1 cellular context compared by ENCODE assay signal in the genomic region with DNA sequence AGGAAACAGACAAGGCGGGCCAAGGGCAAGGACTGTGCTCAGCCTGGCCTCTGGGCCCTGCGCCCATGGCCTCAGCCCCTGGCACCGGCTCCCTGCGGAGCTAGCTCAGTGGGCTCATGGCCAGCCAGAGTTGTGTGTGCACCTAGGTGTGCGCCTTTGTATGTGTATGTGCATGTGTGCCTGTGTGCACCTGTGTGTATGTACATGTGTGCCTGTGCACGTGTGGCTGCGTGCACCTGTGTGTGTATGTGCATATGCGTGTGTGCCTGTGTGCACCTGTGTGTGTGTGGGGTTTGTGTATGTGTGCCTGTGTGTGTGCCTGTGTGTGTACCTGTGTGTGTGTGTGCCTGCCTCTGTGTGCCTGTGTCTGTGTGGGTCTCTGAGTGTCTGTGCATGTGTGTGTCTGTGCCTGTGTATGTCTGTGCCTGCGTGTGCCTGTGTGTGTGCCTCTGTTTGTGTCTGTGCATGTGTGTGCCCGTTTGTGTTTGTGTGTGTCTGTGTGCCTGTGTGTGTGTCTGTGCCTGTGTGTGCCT.
A peak's percentile ranks its signal among the peaks of the same experiment; 100 is the strongest.
TF ChIP-seq lines count a peak whose summit lies in the region.

No MANE protein-coding gene starts in this region.

TF ChIP-seq in HEK293, 187 proteins besides CTCF, POLR2A, EP300 and RAD21 (continued from another document):
- TF ChIP-seq, protein P1, sequence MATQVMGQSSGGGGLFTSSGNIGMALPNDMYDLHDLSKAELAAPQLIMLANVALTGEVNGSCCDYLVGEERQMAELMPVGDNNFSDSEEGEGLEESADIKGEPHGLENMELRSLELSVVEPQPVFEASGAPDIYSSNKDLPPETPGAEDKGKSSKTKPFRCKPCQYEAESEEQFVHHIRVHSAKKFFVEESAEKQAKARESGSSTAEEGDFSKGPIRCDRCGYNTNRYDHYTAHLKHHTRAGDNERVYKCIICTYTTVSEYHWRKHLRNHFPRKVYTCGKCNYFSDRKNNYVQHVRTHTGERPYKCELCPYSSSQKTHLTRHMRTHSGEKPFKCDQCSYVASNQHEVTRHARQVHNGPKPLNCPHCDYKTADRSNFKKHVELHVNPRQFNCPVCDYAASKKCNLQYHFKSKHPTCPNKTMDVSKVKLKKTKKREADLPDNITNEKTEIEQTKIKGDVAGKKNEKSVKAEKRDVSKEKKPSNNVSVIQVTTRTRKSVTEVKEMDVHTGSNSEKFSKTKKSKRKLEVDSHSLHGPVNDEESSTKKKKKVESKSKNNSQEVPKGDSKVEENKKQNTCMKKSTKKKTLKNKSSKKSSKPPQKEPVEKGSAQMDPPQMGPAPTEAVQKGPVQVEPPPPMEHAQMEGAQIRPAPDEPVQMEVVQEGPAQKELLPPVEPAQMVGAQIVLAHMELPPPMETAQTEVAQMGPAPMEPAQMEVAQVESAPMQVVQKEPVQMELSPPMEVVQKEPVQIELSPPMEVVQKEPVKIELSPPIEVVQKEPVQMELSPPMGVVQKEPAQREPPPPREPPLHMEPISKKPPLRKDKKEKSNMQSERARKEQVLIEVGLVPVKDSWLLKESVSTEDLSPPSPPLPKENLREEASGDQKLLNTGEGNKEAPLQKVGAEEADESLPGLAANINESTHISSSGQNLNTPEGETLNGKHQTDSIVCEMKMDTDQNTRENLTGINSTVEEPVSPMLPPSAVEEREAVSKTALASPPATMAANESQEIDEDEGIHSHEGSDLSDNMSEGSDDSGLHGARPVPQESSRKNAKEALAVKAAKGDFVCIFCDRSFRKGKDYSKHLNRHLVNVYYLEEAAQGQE (tag by site-specific recombination; IDR thresholded peaks at IDR 0.05), result no peak
- TF ChIP-seq SCRT1 (tag by site-specific recombination; IDR thresholded peaks at IDR 0.05; ENCODE audit: borderline replicate concordance), result no peak
- TF ChIP-seq ZNF521 (tag by site-specific recombination; IDR thresholded peaks at IDR 0.05), result 0 out of 2 replicates have a peak, but pooled peaks have one; percentile 54
- peak; percentile 94 for TF ChIP-seq ZNF621 (tag by site-specific recombination; IDR thresholded peaks at IDR 0.05)
- TF ChIP-seq KLF8 (tag by site-specific recombination; IDR thresholded peaks at IDR 0.05), result no peak
- no peak for TF ChIP-seq ZNF544 (tag by site-specific recombination; IDR thresholded peaks at IDR 0.05)
- no peak for TF ChIP-seq GLIS1 (tag by site-specific recombination; IDR thresholded peaks at IDR 0.05)
- no peak for TF ChIP-seq ZNF335 (tag by site-specific recombination; conservative IDR thresholded peaks at IDR 0.05)
- TF ChIP-seq, protein P2, sequence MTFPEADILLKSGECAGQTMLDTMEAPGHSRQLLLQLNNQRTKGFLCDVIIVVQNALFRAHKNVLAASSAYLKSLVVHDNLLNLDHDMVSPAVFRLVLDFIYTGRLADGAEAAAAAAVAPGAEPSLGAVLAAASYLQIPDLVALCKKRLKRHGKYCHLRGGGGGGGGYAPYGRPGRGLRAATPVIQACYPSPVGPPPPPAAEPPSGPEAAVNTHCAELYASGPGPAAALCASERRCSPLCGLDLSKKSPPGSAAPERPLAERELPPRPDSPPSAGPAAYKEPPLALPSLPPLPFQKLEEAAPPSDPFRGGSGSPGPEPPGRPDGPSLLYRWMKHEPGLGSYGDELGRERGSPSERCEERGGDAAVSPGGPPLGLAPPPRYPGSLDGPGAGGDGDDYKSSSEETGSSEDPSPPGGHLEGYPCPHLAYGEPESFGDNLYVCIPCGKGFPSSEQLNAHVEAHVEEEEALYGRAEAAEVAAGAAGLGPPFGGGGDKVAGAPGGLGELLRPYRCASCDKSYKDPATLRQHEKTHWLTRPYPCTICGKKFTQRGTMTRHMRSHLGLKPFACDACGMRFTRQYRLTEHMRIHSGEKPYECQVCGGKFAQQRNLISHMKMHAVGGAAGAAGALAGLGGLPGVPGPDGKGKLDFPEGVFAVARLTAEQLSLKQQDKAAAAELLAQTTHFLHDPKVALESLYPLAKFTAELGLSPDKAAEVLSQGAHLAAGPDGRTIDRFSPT (tag by site-specific recombination; IDR thresholded peaks at IDR 0.05), result no peak
- no peak for TF ChIP-seq ZNF416 (tag by site-specific recombination; IDR thresholded peaks at IDR 0.05)
- TF ChIP-seq ZNF677 (tag by site-specific recombination; IDR thresholded peaks at IDR 0.05), result no peak
- TF ChIP-seq ZNF549 (tag by site-specific recombination; IDR thresholded peaks at IDR 0.05), result no peak
- no peak for TF ChIP-seq ZNF133 (tag by site-specific recombination; IDR thresholded peaks at IDR 0.05)
- TF ChIP-seq WT1 (tag by site-specific recombination; IDR thresholded peaks at IDR 0.05), result no peak
- TF ChIP-seq, protein P3, sequence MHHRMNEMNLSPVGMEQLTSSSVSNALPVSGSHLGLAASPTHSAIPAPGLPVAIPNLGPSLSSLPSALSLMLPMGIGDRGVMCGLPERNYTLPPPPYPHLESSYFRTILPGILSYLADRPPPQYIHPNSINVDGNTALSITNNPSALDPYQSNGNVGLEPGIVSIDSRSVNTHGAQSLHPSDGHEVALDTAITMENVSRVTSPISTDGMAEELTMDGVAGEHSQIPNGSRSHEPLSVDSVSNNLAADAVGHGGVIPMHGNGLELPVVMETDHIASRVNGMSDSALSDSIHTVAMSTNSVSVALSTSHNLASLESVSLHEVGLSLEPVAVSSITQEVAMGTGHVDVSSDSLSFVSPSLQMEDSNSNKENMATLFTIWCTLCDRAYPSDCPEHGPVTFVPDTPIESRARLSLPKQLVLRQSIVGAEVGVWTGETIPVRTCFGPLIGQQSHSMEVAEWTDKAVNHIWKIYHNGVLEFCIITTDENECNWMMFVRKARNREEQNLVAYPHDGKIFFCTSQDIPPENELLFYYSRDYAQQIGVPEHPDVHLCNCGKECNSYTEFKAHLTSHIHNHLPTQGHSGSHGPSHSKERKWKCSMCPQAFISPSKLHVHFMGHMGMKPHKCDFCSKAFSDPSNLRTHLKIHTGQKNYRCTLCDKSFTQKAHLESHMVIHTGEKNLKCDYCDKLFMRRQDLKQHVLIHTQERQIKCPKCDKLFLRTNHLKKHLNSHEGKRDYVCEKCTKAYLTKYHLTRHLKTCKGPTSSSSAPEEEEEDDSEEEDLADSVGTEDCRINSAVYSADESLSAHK (tag by site-specific recombination; IDR thresholded peaks at IDR 0.05), result no peak
- 0 out of 2 replicates have a peak, but pooled peaks have one; percentile 27 for TF ChIP-seq ZNF16 (tag by site-specific recombination; IDR thresholded peaks at IDR 0.05; ENCODE audit: low read depth)
- TF ChIP-seq, protein P4, sequence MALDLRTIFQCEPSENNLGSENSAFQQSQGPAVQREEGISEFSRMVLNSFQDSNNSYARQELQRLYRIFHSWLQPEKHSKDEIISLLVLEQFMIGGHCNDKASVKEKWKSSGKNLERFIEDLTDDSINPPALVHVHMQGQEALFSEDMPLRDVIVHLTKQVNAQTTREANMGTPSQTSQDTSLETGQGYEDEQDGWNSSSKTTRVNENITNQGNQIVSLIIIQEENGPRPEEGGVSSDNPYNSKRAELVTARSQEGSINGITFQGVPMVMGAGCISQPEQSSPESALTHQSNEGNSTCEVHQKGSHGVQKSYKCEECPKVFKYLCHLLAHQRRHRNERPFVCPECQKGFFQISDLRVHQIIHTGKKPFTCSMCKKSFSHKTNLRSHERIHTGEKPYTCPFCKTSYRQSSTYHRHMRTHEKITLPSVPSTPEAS (tag by site-specific recombination; IDR thresholded peaks at IDR 0.05), result peak; percentile 100
- TF ChIP-seq, protein P5, sequence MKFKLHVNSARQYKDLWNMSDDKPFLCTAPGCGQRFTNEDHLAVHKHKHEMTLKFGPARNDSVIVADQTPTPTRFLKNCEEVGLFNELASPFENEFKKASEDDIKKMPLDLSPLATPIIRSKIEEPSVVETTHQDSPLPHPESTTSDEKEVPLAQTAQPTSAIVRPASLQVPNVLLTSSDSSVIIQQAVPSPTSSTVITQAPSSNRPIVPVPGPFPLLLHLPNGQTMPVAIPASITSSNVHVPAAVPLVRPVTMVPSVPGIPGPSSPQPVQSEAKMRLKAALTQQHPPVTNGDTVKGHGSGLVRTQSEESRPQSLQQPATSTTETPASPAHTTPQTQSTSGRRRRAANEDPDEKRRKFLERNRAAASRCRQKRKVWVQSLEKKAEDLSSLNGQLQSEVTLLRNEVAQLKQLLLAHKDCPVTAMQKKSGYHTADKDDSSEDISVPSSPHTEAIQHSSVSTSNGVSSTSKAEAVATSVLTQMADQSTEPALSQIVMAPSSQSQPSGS (tag by site-specific recombination; IDR thresholded peaks at IDR 0.05; ENCODE audit: low read depth), result no peak
- TF ChIP-seq ZNF366 (tag by site-specific recombination; conservative IDR thresholded peaks at IDR 0.05), result no peak
- no peak for TF ChIP-seq ZNF623 (tag by site-specific recombination; IDR thresholded peaks at IDR 0.05)
- TF ChIP-seq, protein P6, sequence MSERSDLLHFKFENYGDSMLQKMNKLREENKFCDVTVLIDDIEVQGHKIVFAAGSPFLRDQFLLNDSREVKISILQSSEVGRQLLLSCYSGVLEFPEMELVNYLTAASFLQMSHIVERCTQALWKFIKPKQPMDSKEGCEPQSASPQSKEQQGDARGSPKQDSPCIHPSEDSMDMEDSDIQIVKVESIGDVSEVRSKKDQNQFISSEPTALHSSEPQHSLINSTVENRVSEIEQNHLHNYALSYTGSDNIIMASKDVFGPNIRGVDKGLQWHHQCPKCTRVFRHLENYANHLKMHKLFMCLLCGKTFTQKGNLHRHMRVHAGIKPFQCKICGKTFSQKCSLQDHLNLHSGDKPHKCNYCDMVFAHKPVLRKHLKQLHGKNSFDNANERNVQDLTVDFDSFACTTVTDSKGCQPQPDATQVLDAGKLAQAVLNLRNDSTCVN (tag by site-specific recombination; optimal IDR thresholded peaks at IDR 0.05), result peak; percentile 28
- TF ChIP-seq ZNF629 (tag by site-specific recombination; IDR thresholded peaks at IDR 0.05), result no peak
- no peak for TF ChIP-seq SP3 (tag by site-specific recombination; IDR thresholded peaks at IDR 0.05)
- TF ChIP-seq, protein P7, sequence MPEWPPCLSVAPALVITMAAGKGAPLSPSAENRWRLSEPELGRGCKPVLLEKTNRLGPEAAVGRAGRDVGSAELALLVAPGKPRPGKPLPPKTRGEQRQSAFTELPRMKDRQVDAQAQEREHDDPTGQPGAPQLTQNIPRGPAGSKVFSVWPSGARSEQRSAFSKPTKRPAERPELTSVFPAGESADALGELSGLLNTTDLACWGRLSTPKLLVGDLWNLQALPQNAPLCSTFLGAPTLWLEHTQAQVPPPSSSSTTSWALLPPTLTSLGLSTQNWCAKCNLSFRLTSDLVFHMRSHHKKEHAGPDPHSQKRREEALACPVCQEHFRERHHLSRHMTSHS (tag by site-specific recombination; IDR thresholded peaks at IDR 0.05), result no peak
- TF ChIP-seq, protein P8, sequence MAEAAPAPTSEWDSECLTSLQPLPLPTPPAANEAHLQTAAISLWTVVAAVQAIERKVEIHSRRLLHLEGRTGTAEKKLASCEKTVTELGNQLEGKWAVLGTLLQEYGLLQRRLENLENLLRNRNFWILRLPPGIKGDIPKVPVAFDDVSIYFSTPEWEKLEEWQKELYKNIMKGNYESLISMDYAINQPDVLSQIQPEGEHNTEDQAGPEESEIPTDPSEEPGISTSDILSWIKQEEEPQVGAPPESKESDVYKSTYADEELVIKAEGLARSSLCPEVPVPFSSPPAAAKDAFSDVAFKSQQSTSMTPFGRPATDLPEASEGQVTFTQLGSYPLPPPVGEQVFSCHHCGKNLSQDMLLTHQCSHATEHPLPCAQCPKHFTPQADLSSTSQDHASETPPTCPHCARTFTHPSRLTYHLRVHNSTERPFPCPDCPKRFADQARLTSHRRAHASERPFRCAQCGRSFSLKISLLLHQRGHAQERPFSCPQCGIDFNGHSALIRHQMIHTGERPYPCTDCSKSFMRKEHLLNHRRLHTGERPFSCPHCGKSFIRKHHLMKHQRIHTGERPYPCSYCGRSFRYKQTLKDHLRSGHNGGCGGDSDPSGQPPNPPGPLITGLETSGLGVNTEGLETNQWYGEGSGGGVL (tag by site-specific recombination; IDR thresholded peaks at IDR 0.05), result no peak; the same call in 1 of the 2 replicates
- no peak for TF ChIP-seq ZNF175 (tag by site-specific recombination; IDR thresholded peaks at IDR 0.05)
